8 cellular contexts compared by ENCODE assay signal in the genomic region with DNA sequence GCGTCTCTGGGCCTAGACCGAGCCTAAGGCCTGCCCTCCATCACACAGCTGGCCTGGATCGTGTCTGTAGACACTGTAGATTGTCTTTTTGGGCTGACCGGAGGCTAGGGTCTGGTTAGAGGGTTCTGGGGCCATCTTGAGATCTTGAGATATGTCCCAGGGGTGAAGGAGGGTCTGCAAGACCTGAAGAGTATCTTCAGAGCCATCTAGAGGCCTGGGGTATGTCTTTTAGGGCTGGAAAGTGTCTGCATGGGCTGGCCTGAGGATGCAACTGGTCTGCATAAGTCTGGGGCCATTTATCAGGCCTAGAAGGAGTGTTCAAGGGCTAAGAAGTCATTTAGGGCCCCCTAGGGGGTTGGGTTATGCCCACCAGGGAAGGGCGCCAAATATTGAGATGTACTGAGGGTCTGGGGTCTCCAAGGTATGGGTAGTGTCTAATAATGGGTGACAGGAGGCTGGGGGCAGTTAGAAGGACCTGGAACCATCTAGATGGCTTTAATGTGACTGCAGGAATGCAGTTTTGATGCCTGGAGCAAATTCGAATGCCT.
A peak's percentile ranks its signal among the peaks of the same experiment; 100 is the strongest.
DNase-seq lines count a peak whose midpoint lies in the region; ATAC-seq and TF ChIP-seq lines count a peak whose summit lies in the region.

No MANE protein-coding gene starts in this region.

- H3K4me3 ChIP-seq in epithelial cell of esophagus (ENCODE audit: low read length): peak overlapping the region; percentile 92
- peak overlapping the region; percentile 97 for H3K4me3 ChIP-seq in parathyroid adenoma (ENCODE audit: low read depth, low read length)

- H3K9me3 ChIP-seq in parathyroid adenoma (ENCODE audit: control insufficient read depth, low read length): no peaks in the 10 kb centered on the region

- H3K79me2 ChIP-seq in parathyroid adenoma: peaks cover 48% of the 10 kb centered on the region

- peak overlapping the region; percentile 82 for H3K27ac ChIP-seq in parathyroid adenoma

- H3K36me3 ChIP-seq in parathyroid adenoma (ENCODE audit: control insufficient read depth, insufficient read depth, low read length): no peaks in the 10 kb centered on the region

- TF ChIP-seq CTCF in epithelial cell of esophagus (IDR thresholded peaks at IDR 0.05; ENCODE audit: insufficient read depth, low read depth, low read length, missing control alignments) (no peak), parathyroid adenoma (IDR thresholded peaks at IDR 0.05) (no peak)

- peak overlapping the region; percentile 85 for H3K4me2 ChIP-seq in parathyroid adenoma (ENCODE audit: low read length)

- ATAC-seq in HG03565 (IDR thresholded peaks at IDR 0.05; ENCODE audit: unreplicated experiment) (no peak), GM21619 (IDR thresholded peaks at IDR 0.05; ENCODE audit: unreplicated experiment) (no peak)

- no peaks in the 10 kb centered on the region for H3K27me3 ChIP-seq in parathyroid adenoma (ENCODE audit: control insufficient read depth, insufficient read depth, low read length)

- H3K9ac ChIP-seq in parathyroid adenoma: peak overlapping the region; percentile 85

- H2AFZ ChIP-seq in parathyroid adenoma: peak overlapping the region; percentile 86

- DNase-seq in ELF-1 (ENCODE audit: low read depth, low spot score): peak; percentile 50
- peak; percentile 61 for DNase-seq in OCI-M1 (lab: John Stamatoyannopoulos, UW)
- DNase-seq in epithelial cell of esophagus (ENCODE audit: low read depth): no peak
- DNase-seq in stimulated activated CD4-positive, alpha-beta T cell treated with anti-CD3 and anti-CD28 coated beads, Interleukin-2, amount 100 ng/mL, for 24 hours: no peak
- DNase-seq in Kasumi-1 (lab: John Stamatoyannopoulos, UW): no peak

- peaks cover 28% of the 10 kb centered on the region for H3K4me1 ChIP-seq in parathyroid adenoma

Comparison
In these comparisons a context has a peak if more than half of its experiments do, and no peak if none do; other contexts are left out.
1. DNase-seq: peak in ELF-1 (single experiment) and OCI-M1 (single experiment); none in epithelial cell of esophagus (single experiment), stimulated activated CD4-positive, alpha-beta T cell treated with anti-CD3 and anti-CD28 coated beads, Interleukin-2, amount 100 ng/mL, for 24 hours (0 of 2) and Kasumi-1 (0 of 2).